ENCODE assay signal across 21 cellular contexts in the genomic region with DNA sequence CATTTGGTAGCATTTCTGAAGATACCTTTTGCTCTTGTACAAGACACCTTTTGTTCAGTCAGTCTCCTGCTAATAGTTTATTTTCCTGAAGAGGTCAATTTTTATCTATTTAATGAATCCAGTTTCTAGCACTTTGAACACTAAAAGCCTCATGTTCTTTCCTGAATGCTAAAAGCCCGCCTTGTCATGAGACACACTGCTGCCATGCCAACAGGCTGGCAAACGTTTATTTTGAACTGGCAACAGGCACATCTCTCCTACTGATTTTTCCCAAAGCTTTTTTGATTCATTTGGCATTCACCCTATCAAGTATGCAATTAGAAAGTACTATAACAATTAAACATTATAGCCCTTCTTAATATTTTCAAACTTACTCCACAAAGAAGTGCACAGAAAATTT.
"Had no signal": no experiment of that assay in that cellular context is flagged by ENCODE, and none has a peak within 500 bp of the region (broad histone marks: within the 10 kb centered on the region; RNA-seq: fewer than 3 reads in every experiment).

No MANE protein-coding gene starts in this region.

- H3K4me3 ChIP-seq: breast epithelium, colonic mucosa, esophagus muscularis mucosa, gastroesophageal sphincter, heart left ventricle, sigmoid colon, smooth muscle cell, stomach, transverse colon, uterus had no signal

- H3K27ac ChIP-seq: breast epithelium, colonic mucosa, esophagus muscularis mucosa, gastroesophageal sphincter, heart left ventricle, sigmoid colon, stomach, transverse colon, uterus had no signal

- DNase-seq: activated CD4-positive, alpha-beta T cell treated with anti-CD3 and anti-CD28 coated beads for 4 hours; activated CD4-positive, alpha-beta T cell treated with anti-CD3 and anti-CD28 coated beads, Interleukin-2, amount 50 U/mL, for 48 hours; activated CD4-positive, CD25-positive, alpha-beta regulatory T cell; activated CD8-positive, alpha-beta memory T cell treated with anti-CD3 and anti-CD28 coated beads, Interleukin-2, amount 50 U/mL, for 48 hours; activated naive CD4-positive, alpha-beta T cell; activated T-cell treated with anti-CD3 and anti-CD28 coated beads, Interleukin-2, amount 50 U/mL, for 4 hours; colonic mucosa; heart left ventricle; islet precursor cell; left colon; mesendoderm; naive B cell; sigmoid colon; stimulated activated CD4-positive, alpha-beta T cell treated with anti-CD3 and anti-CD28 coated beads, Interleukin-15, amount 100 ng/mL, for 24 hours; stomach; transverse colon; uterus had no signal
